21 cellular contexts compared by ENCODE assay signal in genomic region chr2:8918412-8918811, GRCh38.
"Had no signal": no experiment of that assay in that cellular context is flagged by ENCODE, and none has a peak within 500 bp of the region (broad histone marks: within the 10 kb centered on the region; RNA-seq: fewer than 3 reads in every experiment).

No MANE protein-coding gene starts in this region.

- H3K9me3 ChIP-seq: esophagus muscularis mucosa, gastrocnemius medialis, neutrophil, sigmoid colon, stomach, thoracic aorta had no signal

- H3K4me1 Mint-ChIP-seq: naive thymus-derived CD8-positive, alpha-beta T cell had no signal

- H3K4me3 ChIP-seq: esophagus muscularis mucosa, gastrocnemius medialis, heart right ventricle, right atrium auricular region, sigmoid colon, skin epidermis, stomach, thoracic aorta had no signal

- H3K27me3 ChIP-seq: esophagus muscularis mucosa, gastrocnemius medialis, heart right ventricle, neutrophil, right atrium auricular region, sigmoid colon, stomach had no signal

- DNase-seq: effector memory CD4-positive, alpha-beta T cell; gastrocnemius medialis; heart right ventricle; hypothalamus; kidney glomerular epithelial cell; mammary epithelial cell; naive thymus-derived CD8-positive, alpha-beta T cell; posterior cingulate gyrus; sigmoid colon; stimulated activated CD4-positive, alpha-beta T cell treated with anti-CD3 and anti-CD28 coated beads, Interleukin-12 subunit alpha, Interleukin-12 subunit beta, amount 100 ng/mL, for 4 hours; stimulated activated naive CD4-positive, alpha-beta T cell; stomach; substantia nigra; trophoblast cell had no signal

- H3K4me3 Mint-ChIP-seq: naive thymus-derived CD8-positive, alpha-beta T cell had no signal

- H3K4me1 ChIP-seq: esophagus muscularis mucosa, gastrocnemius medialis, heart right ventricle, right atrium auricular region, sigmoid colon had no signal

- H3K27ac Mint-ChIP-seq: naive thymus-derived CD8-positive, alpha-beta T cell had no signal

- H3K27ac ChIP-seq: epithelial cell of prostate, esophagus muscularis mucosa, gastrocnemius medialis, heart right ventricle, neutrophil, right atrium auricular region, sigmoid colon, skin epidermis, stomach, thoracic aorta had no signal

- H3K36me3 ChIP-seq: esophagus muscularis mucosa, gastrocnemius medialis, heart right ventricle, right atrium auricular region, sigmoid colon, stomach, thoracic aorta had no signal

- ATAC-seq: gastrocnemius medialis; heart right ventricle; left lobe of liver; naive thymus-derived CD8-positive, alpha-beta T cell had no signal
